ENCODE assay signal across 8 cellular contexts in genomic region chr1:11272842-11273594, GRCh38. TPM values are rescaled to one million over a fixed set of nuclear protein-coding genes. Genes with fewer than 3 reads are reported as not detected.
DNase-seq lines count a peak whose midpoint lies in the region; ATAC-seq and TF ChIP-seq lines count a peak whose summit lies in the region.

UBIAD1 (plus strand) TSS chr1:11273198; CDS start chr1:11273532, 334 bp downstream.

- no peaks in the 10 kb centered on the region for H3K27me3 ChIP-seq in ovary
- H3K27me3 ChIP-seq in thymus (ENCODE audit: control insufficient read depth, insufficient read depth) = no peaks in the 10 kb centered on the region

- H3K27ac ChIP-seq in ovary (peak within 1 kb of the TSS; percentile 53 to 81), thymus (ENCODE audit: low read depth) (peak within 1 kb of the TSS; percentile 91)

- peaks cover 4% of the 10 kb centered on the region for H3K27me3 Mint-ChIP-seq in glutamatergic neuron (ENCODE audit: unreplicated experiment)

- DNase-seq in GM10266 (ENCODE audit: extremely low spot score) (peak; percentile 97), HFF-Myc (ENCODE audit: extremely low read depth, low read depth) (peak; percentile 40), MV-4-11 (lab: John Stamatoyannopoulos, UW) (peak; percentile 76), SKM-1 treated with dmso at 0.1 percent for 144 hours (lab: John Stamatoyannopoulos, UW; ENCODE audit: unreplicated experiment) (peak; percentile 77), glutamatergic neuron (peak; percentile 90), ovary (peak; percentile 85 to 92 (median 88))
- peak; percentile 78 to 86 for DNase-seq in activated naive CD4-positive, alpha-beta T cell treated with anti-CD3 and anti-CD28 coated beads, Interleukin-2, amount 50 U/mL, for 72 hours (ENCODE audit: low spot score in 2 of 2)

- peak within 1 kb of the TSS; percentile 95 to 98 for H3K27ac Mint-ChIP-seq in activated naive CD4-positive, alpha-beta T cell treated with anti-CD3 and anti-CD28 coated beads, Interleukin-2, amount 50 U/mL, for 72 hours
- H3K27ac Mint-ChIP-seq in glutamatergic neuron (ENCODE audit: unreplicated experiment) = peak within 1 kb of the TSS; percentile 90

- no peak for TF ChIP-seq EP300 in ovary (IDR thresholded peaks at IDR 0.05)

- H3K4me3 Mint-ChIP-seq in glutamatergic neuron (ENCODE audit: unreplicated experiment) = peak within 1 kb of the TSS; percentile 93

- no peak for TF ChIP-seq CTCF in GM10266 (IDR thresholded peaks at IDR 0.05; ENCODE audit: control insufficient read depth, insufficient read depth, low read depth, missing control alignments)
- no peak for TF ChIP-seq CTCF in HFF-Myc (IDR thresholded peaks at IDR 0.05; ENCODE audit: low read depth, low read length, missing control alignments)
- no peak for TF ChIP-seq CTCF in glutamatergic neuron (IDR thresholded peaks at IDR 0.05; ENCODE audit: partially characterized antibody, unreplicated experiment)
- no peak for TF ChIP-seq CTCF in ovary (IDR thresholded peaks at IDR 0.05)

- no peaks in the 10 kb centered on the region for H3K9me3 Mint-ChIP-seq in activated naive CD4-positive, alpha-beta T cell treated with anti-CD3 and anti-CD28 coated beads, Interleukin-2, amount 50 U/mL, for 72 hours
- H3K9me3 Mint-ChIP-seq in glutamatergic neuron (ENCODE audit: unreplicated experiment) = peaks cover 4% of the 10 kb centered on the region

- H3K4me1 ChIP-seq in ovary (ENCODE audit: insufficient read depth) = peaks cover 8% of the 10 kb centered on the region
- H3K4me1 ChIP-seq in thymus (ENCODE audit: control insufficient read depth, insufficient read depth, low read length) = peaks cover 17% of the 10 kb centered on the region

- intact Hi-C loops in ovary (cut with DNase I) = no loop called here

- peak; percentile 88 to 90 for ATAC-seq in activated naive CD4-positive, alpha-beta T cell treated with anti-CD3 and anti-CD28 coated beads, Interleukin-2, amount 50 U/mL, for 72 hours

- no peaks in the 10 kb centered on the region for H3K9me3 ChIP-seq in ovary
- no peaks in the 10 kb centered on the region for H3K9me3 ChIP-seq in thymus (ENCODE audit: control insufficient read depth)

- H3K4me3 ChIP-seq in HFF-Myc (replicated peaks; ENCODE audit: low read depth, low read length) (peak within 1 kb of the TSS; percentile 80), ovary (peak within 1 kb of the TSS; percentile 85), thymus (ENCODE audit: low read length) (peak within 1 kb of the TSS; percentile 97)

- TF ChIP-seq POLR2A in ovary (IDR thresholded peaks at IDR 0.05) = peak; percentile 65

- peaks cover 20 to 23% of the 10 kb centered on the region in 2 donors for H3K36me3 Mint-ChIP-seq in activated naive CD4-positive, alpha-beta T cell treated with anti-CD3 and anti-CD28 coated beads, Interleukin-2, amount 50 U/mL, for 72 hours
- no peaks in the 10 kb centered on the region for H3K36me3 Mint-ChIP-seq in glutamatergic neuron (ENCODE audit: unreplicated experiment)

- H3K36me3 ChIP-seq in ovary (no peaks in the 10 kb centered on the region), thymus (ENCODE audit: control insufficient read depth, insufficient read depth) (peaks cover 4% of the 10 kb centered on the region)

- WGBS in ovary, 3 donors = 0 to 1% (median 0%) methylated on average over 46 to 61 of the region's 64 CpGs
- 1% methylated on average over 54 of the region's 64 CpGs for WGBS in thymus

- H3K4me1 Mint-ChIP-seq in glutamatergic neuron (ENCODE audit: low read depth, unreplicated experiment) = peaks cover 5% of the 10 kb centered on the region

RNA-seq across cellular contexts. Expression of gene UBIAD1, which starts in this region (rescaled TPM):
- total RNA-seq in activated naive CD4-positive, alpha-beta T cell treated with anti-CD3 and anti-CD28 coated beads, Interleukin-2, amount 50 U/mL, for 72 hours = 10 to 100 TPM; 23.7 to 24.7 TPM
- total RNA-seq in glutamatergic neuron (ENCODE audit: unreplicated experiment) = 22.7 TPM
- total RNA-seq in ovary = 10 to 100 TPM; 10.1 to 26.2 (median 22.0) TPM
- 10 to 100 TPM; 14.9 to 15.5 TPM for polyA plus RNA-seq in ovary
- polyA plus RNA-seq in thymus = 9.8 TPM

Comparison
In these comparisons a context has a peak if more than half of its experiments do, and no peak if none do; other contexts are left out.
1. Peak in every context shown above with its lines: DNase-seq, ATAC-seq, H3K4me3 ChIP-seq and H3K27ac ChIP-seq.
2. DNase-seq: peak in every context shown above with its lines; median percentile 97 in GM10266; 90 in glutamatergic neuron; 88 in ovary; 82 in activated naive CD4-positive, alpha-beta T cell treated with anti-CD3 and anti-CD28 coated beads, Interleukin-2, amount 50 U/mL, for 72 hours; 77 in SKM-1 treated with dmso at 0.1 percent for 144 hours; 76 in MV-4-11; 40 in HFF-Myc.